In the genomic region with DNA sequence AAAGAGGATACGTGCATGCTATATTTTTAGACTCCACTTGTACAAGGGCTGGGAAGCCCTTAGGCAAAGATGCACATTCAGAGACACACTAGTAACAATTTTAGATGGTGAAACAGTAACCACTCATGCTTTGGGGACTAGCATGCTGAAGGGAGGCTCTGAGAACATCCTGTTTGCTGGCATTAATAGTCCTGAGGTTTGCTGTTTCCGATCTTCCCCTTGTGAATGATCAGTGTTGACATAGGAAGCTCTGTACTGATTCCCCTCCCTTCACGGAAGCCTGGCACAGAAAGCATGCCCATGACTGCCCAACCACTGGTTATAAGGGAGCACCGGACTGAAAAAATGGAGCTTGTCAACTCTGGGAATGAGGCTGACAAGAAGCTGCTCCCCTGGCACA, we compare ENCODE assay signal across 12 cellular contexts.
DNase-seq lines count a peak whose midpoint lies in the region; ATAC-seq and TF ChIP-seq lines count a peak whose summit lies in the region.
"Had no signal": no experiment of that assay in that cellular context is flagged by ENCODE, and none has a peak within 500 bp of the region (broad histone marks: within the 10 kb centered on the region; RNA-seq: fewer than 3 reads in every experiment).

No MANE protein-coding gene starts in this region.

- no peak for TF ChIP-seq POLR2A in breast epithelium (IDR thresholded peaks at IDR 0.05)

- no peaks in the 10 kb centered on the region for H3K27me3 ChIP-seq in breast epithelium

- no peaks in the 10 kb centered on the region for H3K9me3 ChIP-seq in breast epithelium

- no peak for DNase-seq in activated naive CD4-positive, alpha-beta T cell treated with anti-CD3 and anti-CD28 coated beads, Interleukin-2, amount 50 U/mL, for 72 hours (ENCODE audit: low spot score in 2 of 2)
- DNase-seq in activated naive CD4-positive, alpha-beta T cell treated with anti-CD3 and anti-CD28 coated beads, Interleukin-2, amount 50 U/mL, for 16 hours = no peak
- peak; percentile 53 for DNase-seq in UCSD-AML1 (lab: John Stamatoyannopoulos, UW; ENCODE audit: unreplicated experiment)
- DNase-seq in left cardiac atrium = no peak
- DNase-seq in type B pancreatic cell (ENCODE audit: extremely low spot score, unreplicated experiment) = no peak
- DNase-seq in breast epithelium (ENCODE audit: low spot score in 2 of 2) = no peak
- DNase-seq: activated CD4-positive, alpha-beta T cell treated with anti-CD3 and anti-CD28 coated beads, Interleukin-2, amount 50 U/mL, for 48 hours; glutamatergic neuron had no signal

- H3K27ac Mint-ChIP-seq in activated naive CD4-positive, alpha-beta T cell treated with anti-CD3 and anti-CD28 coated beads, Interleukin-2, amount 50 U/mL, for 72 hours = peak overlapping the region; percentile 69 to 78
- peak overlapping the region; percentile 2 for H3K27ac Mint-ChIP-seq in type B pancreatic cell
- H3K27ac Mint-ChIP-seq: dendritic cell treated with granulocyte-macrophage colony-stimulating factor and Interleukin-4, amounts not matched to agents 40 ng/mL and 50 ng/mL, for 4 days had no signal

- H3K4me1 Mint-ChIP-seq in type B pancreatic cell (ENCODE audit: unreplicated experiment) = no peaks in the 10 kb centered on the region

- peaks cover 0 to 5% of the 10 kb centered on the region in 2 donors for H3K9me3 Mint-ChIP-seq in activated naive CD4-positive, alpha-beta T cell treated with anti-CD3 and anti-CD28 coated beads, Interleukin-2, amount 50 U/mL, for 72 hours
- H3K9me3 Mint-ChIP-seq in type B pancreatic cell = no peaks in the 10 kb centered on the region
- H3K9me3 Mint-ChIP-seq: dendritic cell treated with granulocyte-macrophage colony-stimulating factor and Interleukin-4, amounts not matched to agents 40 ng/mL and 50 ng/mL, for 4 days had no signal

- H3K4me1 ChIP-seq in breast epithelium = no peaks in the 10 kb centered on the region

- no peaks in the 10 kb centered on the region for H3K27me3 Mint-ChIP-seq in type B pancreatic cell

- H3K27ac ChIP-seq in breast epithelium = no peak overlapping the region
- H3K27ac ChIP-seq: C4-2B had no signal

- no peak for TF ChIP-seq CTCF in type B pancreatic cell (conservative IDR thresholded peaks at IDR 0.05)
- TF ChIP-seq CTCF in breast epithelium (IDR thresholded peaks at IDR 0.05) = no peak

- intact Hi-C loops in left cardiac atrium (cut with DNase I) = no loop called here
- intact Hi-C loops in breast epithelium (cut with DNase I; ENCODE audit: low total_unique reads) = no loop called here

- no peaks in the 10 kb centered on the region for H3K36me3 ChIP-seq in breast epithelium

- no peak overlapping the region for H3K4me3 ChIP-seq in breast epithelium

- no peak for ATAC-seq in activated naive CD4-positive, alpha-beta T cell treated with anti-CD3 and anti-CD28 coated beads, Interleukin-2, amount 50 U/mL, for 72 hours
- ATAC-seq in left cardiac atrium (peak; percentile 37 to 45), GM18858 (IDR thresholded peaks at IDR 0.05; ENCODE audit: unreplicated experiment) (no peak), GM18868 (IDR thresholded peaks at IDR 0.05; ENCODE audit: unreplicated experiment) (no peak)

- H3K4me3 Mint-ChIP-seq in type B pancreatic cell = no peak overlapping the region
- H3K4me3 Mint-ChIP-seq: dendritic cell treated with granulocyte-macrophage colony-stimulating factor and Interleukin-4, amounts not matched to agents 40 ng/mL and 50 ng/mL, for 4 days had no signal

- H3K36me3 Mint-ChIP-seq in activated naive CD4-positive, alpha-beta T cell treated with anti-CD3 and anti-CD28 coated beads, Interleukin-2, amount 50 U/mL, for 72 hours = peaks cover 0 to 27% of the 10 kb centered on the region in 2 donors
- H3K36me3 Mint-ChIP-seq in type B pancreatic cell = no peaks in the 10 kb centered on the region

Comparison
In these comparisons a context has a peak if more than half of its experiments do, and no peak if none do; other contexts are left out.
1. ATAC-seq: peak in left cardiac atrium (2 of 2); none in activated naive CD4-positive, alpha-beta T cell treated with anti-CD3 and anti-CD28 coated beads, Interleukin-2, amount 50 U/mL, for 72 hours (0 of 2), GM18858 (single experiment) and GM18868 (single experiment).